In the genomic region with DNA sequence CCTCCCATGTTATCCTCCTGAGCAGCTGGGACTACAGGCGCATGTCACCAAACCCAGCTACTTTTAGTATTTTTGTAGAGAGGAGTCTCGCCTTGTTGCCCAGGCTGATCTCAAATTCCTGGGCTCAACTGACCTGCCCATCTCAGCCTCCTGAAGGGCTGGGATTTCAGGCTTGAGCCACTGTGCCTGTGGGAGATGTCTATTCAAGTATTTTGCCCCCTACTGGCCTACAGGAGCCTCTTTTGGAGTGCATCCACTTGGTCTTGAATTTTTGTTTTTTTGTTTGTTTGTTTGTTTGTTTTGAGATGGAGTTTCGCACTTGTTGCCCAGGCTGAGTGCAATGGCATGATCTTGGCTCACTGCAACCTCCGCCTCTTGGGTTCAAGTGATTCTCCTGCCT, we compare ENCODE assay signal across 11 cellular contexts. TPM values are rescaled to one million over a fixed set of nuclear protein-coding genes. Genes with fewer than 3 reads are reported as not detected.
DNase-seq lines count a peak whose midpoint lies in the region; ATAC-seq and TF ChIP-seq lines count a peak whose summit lies in the region.
"Had no signal": no experiment of that assay in that cellular context is flagged by ENCODE, and none has a peak within 500 bp of the region (broad histone marks: within the 10 kb centered on the region; RNA-seq: fewer than 3 reads in every experiment).

No MANE protein-coding gene starts in this region.

- in situ Hi-C loops in gastrocnemius medialis (cut with MboI; ENCODE audit: low sequenced_read_pairs in 4 of 4), result no loop called here

- TF ChIP-seq CTCF in cardiac fibroblast (IDR thresholded peaks at IDR 0.05; ENCODE audit: low read depth, low read length) (peak; percentile 44), neural crest cell (conservative IDR thresholded peaks at IDR 0.05) (peak; percentile 61), gastrocnemius medialis (IDR thresholded peaks at IDR 0.05 in 4 of 5, conservative IDR thresholded peaks at IDR 0.05 in 1 of 5) (peak in 1 of 5 experiments; percentile 18), stomach (IDR thresholded peaks at IDR 0.05) (peak in 1 of 7 experiments; percentile 12)

- DNase-seq in DMS 273 (lab: John Stamatoyannopoulos, UW; ENCODE audit: unreplicated experiment) (peak; percentile 18), DMS 273 treated with DMSO at 0.1 percent for 48 hours (lab: John Stamatoyannopoulos, UW) (no peak), HuH-7 (ENCODE audit: low spot score) (peak; percentile 31), cardiac fibroblast (ENCODE audit: low read depth in 2 of 2) (peak in 1 of 2 donors; percentile 33), neural crest cell (ENCODE audit: low read depth, low spot score) (no peak), GM19240 (ENCODE audit: insufficient read length, low spot score) (no peak), gastrocnemius medialis (no peak), stomach (no peak)
- DNase-seq: 8988T; stimulated activated CD4-positive, alpha-beta T cell treated with anti-CD3 and anti-CD28 coated beads, Interleukin-2, amount 100 ng/mL, for 24 hours; transverse colon had no signal

- H3K36me3 ChIP-seq in gastrocnemius medialis (no peaks in the 10 kb centered on the region), stomach (no peaks in the 10 kb centered on the region)
- H3K36me3 ChIP-seq: transverse colon had no signal

- H3K4me1 ChIP-seq in gastrocnemius medialis, result peaks cover 7 to 14% of the 10 kb centered on the region in 2 donors
- peaks cover 14 to 24% (median 21%) of the 10 kb centered on the region in 4 donors for H3K4me1 ChIP-seq in stomach

- no peak overlapping the region for H3K27ac Mint-ChIP-seq in neural crest cell (ENCODE audit: unreplicated experiment)

- H3K9me3 ChIP-seq in gastrocnemius medialis, result no peaks in the 10 kb centered on the region
- H3K9me3 ChIP-seq in stomach, result no peaks in the 10 kb centered on the region
- H3K9me3 ChIP-seq: transverse colon had no signal

- no peak for ATAC-seq in gastrocnemius medialis

- no peaks in the 10 kb centered on the region for H3K36me3 Mint-ChIP-seq in neural crest cell (ENCODE audit: low read depth)

- H3K27ac ChIP-seq in gastrocnemius medialis (no peak overlapping the region), stomach (no peak overlapping the region)
- H3K27ac ChIP-seq: transverse colon had no signal

- H3K4me3 Mint-ChIP-seq in neural crest cell, result peak overlapping the region; percentile 64

- no peaks in the 10 kb centered on the region for H3K9me3 Mint-ChIP-seq in neural crest cell

- H3K27me3 Mint-ChIP-seq in neural crest cell (ENCODE audit: low read depth), result no peaks in the 10 kb centered on the region

- 73 to 87% (median 85%) methylated on average over 4 of the region's 4 CpGs for WGBS in stomach, 5 donors

- TF ChIP-seq EP300 in stomach (IDR thresholded peaks at IDR 0.05), result no peak

- intact Hi-C loops in gastrocnemius medialis (cut with DNase I; ENCODE audit: low total_unique reads), result loop anchor here (5.0 kb wide), 1 partner anchor 287 kb away; a partner anchor contains a TSS
- intact Hi-C loops in stomach (cut with DNase I; ENCODE audit: low total_unique reads), result no loop called here

- H3K4me3 ChIP-seq in cardiac fibroblast (replicated peaks in 1 of 2; ENCODE audit: low read depth in 2 of 2, low read length in 2 of 2) (no peak overlapping the region), gastrocnemius medialis (no peak overlapping the region), stomach (no peak overlapping the region)
- H3K4me3 ChIP-seq: transverse colon had no signal

- peaks cover 33% of the 10 kb centered on the region for H3K4me1 Mint-ChIP-seq in neural crest cell

- H3K27me3 ChIP-seq in gastrocnemius medialis (no peaks in the 10 kb centered on the region), stomach (no peaks in the 10 kb centered on the region)
- H3K27me3 ChIP-seq: transverse colon had no signal

- TF ChIP-seq POLR2A in gastrocnemius medialis (IDR thresholded peaks at IDR 0.05) (no peak), stomach (IDR thresholded peaks at IDR 0.05) (no peak)

RNA-seq across cellular contexts. Expression of a gene that starts 3.2 kb away (rescaled TPM):
- total RNA-seq in neural crest cell (140 and 142 TPM in 2 replicates), gastrocnemius medialis (10 to 100 TPM; 45.7 to 91.1 (median 67.9) TPM), stomach (10 to 100 TPM; 40.8 to 56.2 (median 50.1) TPM)
- polyA plus RNA-seq in stomach, result 10 to 100 TPM; 22.6 to 34.0 (median 26.2) TPM

RNA-seq across cellular contexts. Expression of a gene that starts 18.0 kb away (rescaled TPM):
- total RNA-seq in neural crest cell (281 and 308 TPM in 2 replicates), gastrocnemius medialis (10 to 100 TPM; 24.5 to 32.1 (median 28.1) TPM), stomach (10 to 100 TPM; 19.8 to 64.3 (median 50.4) TPM)
- 10 to 100 TPM in 2 of 3 donors, 1 to 10 TPM in 1; 8.6 to 18.0 (median 16.7) TPM for polyA plus RNA-seq in stomach

Comparison
In these comparisons a context has a peak if more than half of its experiments do, and no peak if none do; other contexts are left out.
1. DNase-seq: peak in DMS 273 (single experiment) and HuH-7 (single experiment); none in DMS 273 treated with DMSO at 0.1 percent for 48 hours (single experiment), neural crest cell (single experiment), GM19240 (single experiment), gastrocnemius medialis (0 of 2) and stomach (single experiment).